9 cellular contexts compared by ENCODE assay signal in the genomic region with DNA sequence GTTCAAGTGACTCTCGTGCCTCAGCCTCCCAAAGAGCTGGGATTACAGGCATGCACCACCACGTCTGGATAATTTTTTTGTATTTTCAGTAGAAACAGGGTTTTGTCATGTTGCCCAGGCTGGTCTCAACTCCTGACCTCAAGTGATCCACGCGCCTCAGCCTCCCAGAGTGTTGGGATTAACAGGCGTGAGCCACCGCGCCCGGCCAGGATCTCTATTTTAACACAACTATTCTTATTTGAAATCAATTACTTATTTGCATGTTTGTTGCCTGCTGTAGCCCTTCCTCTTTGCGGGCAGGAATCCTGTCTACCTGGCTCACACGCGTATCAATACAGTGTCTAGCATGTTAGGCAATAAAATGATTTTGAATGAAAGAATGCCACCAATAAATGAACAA. TPM values are rescaled to one million over a fixed set of nuclear protein-coding genes. Genes with fewer than 3 reads are reported as not detected.
A peak's percentile ranks its signal among the peaks of the same experiment; 100 is the strongest.
DNase-seq lines count a peak whose midpoint lies in the region; ATAC-seq, FAIRE-seq and TF ChIP-seq lines count a peak whose summit lies in the region.
"Had no signal": no experiment of that assay in that cellular context is flagged by ENCODE, and none has a peak within 500 bp of the region (broad histone marks: within the 10 kb centered on the region; RNA-seq: fewer than 3 reads in every experiment).

No MANE protein-coding gene starts in this region.

- H3K4me3 ChIP-seq in OCI-LY7 (ENCODE audit: low read depth, low read length, poor library complexity, severe bottlenecking) = peak overlapping the region; percentile 98
- peak overlapping the region; percentile 61 for H3K4me3 ChIP-seq in endodermal cell (ENCODE audit: low read length)
- H3K4me3 ChIP-seq in smooth muscle cell = no peak overlapping the region
- no peak overlapping the region for H3K4me3 ChIP-seq in pancreas

- H3K27ac ChIP-seq in OCI-LY7 (ENCODE audit: low read depth, low read length, poor library complexity, severe bottlenecking) (no peak overlapping the region), endodermal cell (ENCODE audit: low read depth, low read length) (no peak overlapping the region), smooth muscle cell (ENCODE audit: low read depth) (no peak overlapping the region), pancreas (no peak overlapping the region)

- CTCF ChIA-PET in activated CD4-positive, alpha-beta memory T cell treated with anti-CD3 and anti-CD28 coated beads for 36 hours (lab: Charles Lee) = interaction anchor here (0.7 to 6.6 kb wide), 32 partner anchors 9 to 782 kb away, joined by 3 to 174 read pairs (median 8); a partner anchor contains a TSS
- CTCF ChIA-PET in activated CD4-positive, alpha-beta memory T cell treated with anti-CD3 and anti-CD28 coated beads, Interleukin-2, amount 10 ng/mL, durations not matched to agents 7 days and 5 days (lab: Charles Lee) = interaction anchor here (0.6 to 3.7 kb wide), 48 partner anchors 9 to 788 kb away, joined by 3 to 191 read pairs (median 7); a partner anchor contains a TSS
- CTCF ChIA-PET in OCI-LY7 (lab: Charles Lee; ENCODE audit: unreplicated experiment) = interaction anchor here (0.5 to 2.2 kb wide), 3 partner anchors 16 to 187 kb away, joined by 3 to 30 read pairs (median 3); no protein-coding TSS in a partner anchor

- peak overlapping the region; percentile 83 for H2AFZ ChIP-seq in OCI-LY7 (ENCODE audit: low read length)
- H2AFZ ChIP-seq in smooth muscle cell (ENCODE audit: low read depth) = peak overlapping the region; percentile 97

- H3K4me1 ChIP-seq in OCI-LY7 (ENCODE audit: insufficient read depth, low read length, poor library complexity, severe bottlenecking) (peaks cover 14% of the 10 kb centered on the region), endodermal cell (ENCODE audit: control insufficient read depth, insufficient read depth, low read length) (no peaks in the 10 kb centered on the region), smooth muscle cell (ENCODE audit: low read depth) (peaks cover 12% of the 10 kb centered on the region), pancreas (peaks cover 10 to 15% (median 11%) of the 10 kb centered on the region in 3 donors)

- ATAC-seq in pancreas = no peak

- peaks cover 19% of the 10 kb centered on the region for H3K4me1 Mint-ChIP-seq in activated CD4-positive, alpha-beta memory T cell treated with anti-CD3 and anti-CD28 coated beads for 36 hours (ENCODE audit: low read depth)
- peaks cover 28% of the 10 kb centered on the region for H3K4me1 Mint-ChIP-seq in activated CD4-positive, alpha-beta memory T cell treated with anti-CD3 and anti-CD28 coated beads, Interleukin-2, amount 10 ng/mL, durations not matched to agents 7 days and 5 days
- peaks cover 18% of the 10 kb centered on the region for H3K4me1 Mint-ChIP-seq in endodermal cell

- H3K27me3 ChIP-seq in endodermal cell (ENCODE audit: control insufficient read depth, insufficient read depth, low read length, poor library complexity, severe bottlenecking) (no peaks in the 10 kb centered on the region), smooth muscle cell (ENCODE audit: low read depth) (no peaks in the 10 kb centered on the region), pancreas (no peaks in the 10 kb centered on the region)

- no peaks in the 10 kb centered on the region for H3K27me3 Mint-ChIP-seq in activated CD4-positive, alpha-beta memory T cell treated with anti-CD3 and anti-CD28 coated beads for 36 hours
- H3K27me3 Mint-ChIP-seq in activated CD4-positive, alpha-beta memory T cell treated with anti-CD3 and anti-CD28 coated beads, Interleukin-2, amount 10 ng/mL, durations not matched to agents 7 days and 5 days = peaks cover 5% of the 10 kb centered on the region
- H3K27me3 Mint-ChIP-seq in endodermal cell (ENCODE audit: insufficient read depth) = no peaks in the 10 kb centered on the region

- POLR2A ChIA-PET in activated CD4-positive, alpha-beta memory T cell treated with anti-CD3 and anti-CD28 coated beads for 36 hours (lab: Charles Lee) = interaction anchor here (1.3 to 2.3 kb wide), 2 partner anchors 128 to 346 kb away, joined by 3 to 9 read pairs; no protein-coding TSS in a partner anchor
- POLR2A ChIA-PET in activated CD4-positive, alpha-beta memory T cell treated with anti-CD3 and anti-CD28 coated beads, Interleukin-2, amount 10 ng/mL, durations not matched to agents 7 days and 5 days (lab: Charles Lee) = interaction anchor here (1.3 to 2.7 kb wide), 7 partner anchors 43 to 717 kb away, joined by 3 to 37 read pairs (median 9); a partner anchor contains a TSS
- POLR2A ChIA-PET in OCI-LY7 (lab: Charles Lee) = interaction anchor here (0.9 to 1.6 kb wide), 7 partner anchors 8 to 585 kb away, joined by 3 to 11 read pairs (median 4); no protein-coding TSS in a partner anchor

- 94 to 98% methylated on average over 6 to 11 of the region's 11 CpGs for WGBS in endodermal cell (ENCODE audit: insufficient coverage in 1 of 2, insufficient read length in 1 of 2), 2 experiments
- 90% methylated on average over 11 of the region's 11 CpGs for WGBS in smooth muscle cell (ENCODE audit: low lambda C conversion rate)
- 67 to 76% methylated on average over 11 of the region's 11 CpGs for WGBS in pancreas, 2 donors

- peak overlapping the region; percentile 63 for H3K4me2 ChIP-seq in OCI-LY7 (ENCODE audit: low read length)
- no peak overlapping the region for H3K4me2 ChIP-seq in smooth muscle cell

- intact Hi-C loops in activated CD4-positive, alpha-beta memory T cell treated with anti-CD3 and anti-CD28 coated beads for 36 hours (cut with micrococcal nuclease) = loop anchor here (10.0 kb wide), 3 partner anchors 169 to 721 kb away; a partner anchor contains a TSS
- intact Hi-C loops in OCI-LY7 (cut with micrococcal nuclease; ENCODE audit: unreplicated experiment) (loop anchor here (1.0 to 2.0 kb wide), 3 partner anchors 43 to 186 kb away; a partner anchor contains a TSS), pancreas (cut with DNase I) (no loop called here), posterior cingulate gyrus (cut with DNase I) (loop anchor here (2.0 to 10.0 kb wide), 5 partner anchors 41 to 641 kb away; a partner anchor contains a TSS)

- H3K36me3 ChIP-seq in OCI-LY7 (ENCODE audit: insufficient read depth, low read length) (peaks cover 19% of the 10 kb centered on the region), endodermal cell (ENCODE audit: control insufficient read depth, insufficient read depth, low read length) (peaks cover 18% of the 10 kb centered on the region), smooth muscle cell (ENCODE audit: low read depth) (no peaks in the 10 kb centered on the region), pancreas (no peaks in the 10 kb centered on the region)

- peaks cover 37% of the 10 kb centered on the region for H3K79me2 ChIP-seq in OCI-LY7 (ENCODE audit: insufficient read depth, low read depth, low read length)
- peaks cover 37% of the 10 kb centered on the region for H3K79me2 ChIP-seq in smooth muscle cell (ENCODE audit: low read depth)

- no TSS peak for BruUV-seq in OCI-LY7 (replicated peaks; lab: Mats Ljungman, UMichigan)

- H3K27ac Mint-ChIP-seq in activated CD4-positive, alpha-beta memory T cell treated with anti-CD3 and anti-CD28 coated beads for 36 hours = peak overlapping the region; percentile 83
- no peak overlapping the region for H3K27ac Mint-ChIP-seq in activated CD4-positive, alpha-beta memory T cell treated with anti-CD3 and anti-CD28 coated beads, Interleukin-2, amount 10 ng/mL, durations not matched to agents 7 days and 5 days
- H3K27ac Mint-ChIP-seq in endodermal cell = peak overlapping the region; percentile 12

- H3K4me3 Mint-ChIP-seq in activated CD4-positive, alpha-beta memory T cell treated with anti-CD3 and anti-CD28 coated beads for 36 hours = peak overlapping the region; percentile 91
- no peak overlapping the region for H3K4me3 Mint-ChIP-seq in activated CD4-positive, alpha-beta memory T cell treated with anti-CD3 and anti-CD28 coated beads, Interleukin-2, amount 10 ng/mL, durations not matched to agents 7 days and 5 days
- H3K4me3 Mint-ChIP-seq in endodermal cell = no peak overlapping the region

- TF ChIP-seq CTCF in OCI-LY7 (conservative IDR thresholded peaks at IDR 0.05; ENCODE audit: low read length) = no peak
- no peak for TF ChIP-seq CTCF in endodermal cell (conservative IDR thresholded peaks at IDR 0.05)
- no peak for TF ChIP-seq CTCF in smooth muscle cell (IDR thresholded peaks at IDR 0.05; ENCODE audit: borderline replicate concordance, insufficient read depth, poor library complexity, severe bottlenecking)
- TF ChIP-seq CTCF in pancreas (IDR thresholded peaks at IDR 0.05) = no peak

- no peak for DNase-seq in activated CD4-positive, alpha-beta memory T cell treated with anti-CD3 and anti-CD28 coated beads for 36 hours
- DNase-seq in activated CD4-positive, alpha-beta memory T cell treated with anti-CD3 and anti-CD28 coated beads, Interleukin-2, amount 10 ng/mL, durations not matched to agents 7 days and 5 days = no peak
- DNase-seq in OCI-LY7 (ENCODE audit: low spot score) (no peak), endodermal cell (no peak), smooth muscle cell (lab: John Stamatoyannopoulos, UW; ENCODE audit: unreplicated experiment) (no peak), NCI-H774 (lab: John Stamatoyannopoulos, UW) (no peak), pancreas (no peak), posterior cingulate gyrus (no peak)

- H3F3A ChIP-seq in smooth muscle cell (ENCODE audit: low read depth) = no peaks in the 10 kb centered on the region

- H3K9ac ChIP-seq in endodermal cell (ENCODE audit: extremely low read depth, low read length, poor library complexity, severe bottlenecking) (no peak overlapping the region), smooth muscle cell (ENCODE audit: low read depth) (no peak overlapping the region)

- H3K9me3 ChIP-seq in OCI-LY7 (ENCODE audit: low read length) = no peaks in the 10 kb centered on the region
- no peaks in the 10 kb centered on the region for H3K9me3 ChIP-seq in endodermal cell (ENCODE audit: control insufficient read depth, low read length)
- no peaks in the 10 kb centered on the region for H3K9me3 ChIP-seq in smooth muscle cell (replicated peaks; ENCODE audit: low read depth)
- H3K9me3 ChIP-seq in pancreas = no peaks in the 10 kb centered on the region
- H3K9me3 ChIP-seq: mucosa of descending colon had no signal

- no peaks in the 10 kb centered on the region for H3K36me3 Mint-ChIP-seq in activated CD4-positive, alpha-beta memory T cell treated with anti-CD3 and anti-CD28 coated beads for 36 hours
- peaks cover 8% of the 10 kb centered on the region for H3K36me3 Mint-ChIP-seq in activated CD4-positive, alpha-beta memory T cell treated with anti-CD3 and anti-CD28 coated beads, Interleukin-2, amount 10 ng/mL, durations not matched to agents 7 days and 5 days (ENCODE audit: low read depth)
- peaks cover 10% of the 10 kb centered on the region for H3K36me3 Mint-ChIP-seq in endodermal cell (ENCODE audit: low read depth)

- peaks cover 14% of the 10 kb centered on the region; the same call in 1 of the 2 replicates for H4K20me1 ChIP-seq in OCI-LY7 (ENCODE audit: insufficient read depth, low read length)
- peaks cover 20% of the 10 kb centered on the region for H4K20me1 ChIP-seq in smooth muscle cell (ENCODE audit: low read depth)

- no peaks in the 10 kb centered on the region for H3K9me3 Mint-ChIP-seq in activated CD4-positive, alpha-beta memory T cell treated with anti-CD3 and anti-CD28 coated beads for 36 hours
- no peaks in the 10 kb centered on the region for H3K9me3 Mint-ChIP-seq in activated CD4-positive, alpha-beta memory T cell treated with anti-CD3 and anti-CD28 coated beads, Interleukin-2, amount 10 ng/mL, durations not matched to agents 7 days and 5 days
- no peaks in the 10 kb centered on the region for H3K9me3 Mint-ChIP-seq in endodermal cell

- H3K9me2 ChIP-seq in OCI-LY7 (ENCODE audit: insufficient read depth, low read length) = no peaks in the 10 kb centered on the region

- no peak for FAIRE-seq in pancreas (lab: Jason Lieb, UNC)

RNA-seq across cellular contexts. Expression of a gene that starts 0.8 kb away (rescaled TPM):
- 10 to 100 TPM; 23.9 to 24.5 TPM for total RNA-seq in activated CD4-positive, alpha-beta memory T cell treated with anti-CD3 and anti-CD28 coated beads for 36 hours
- total RNA-seq in activated CD4-positive, alpha-beta memory T cell treated with anti-CD3 and anti-CD28 coated beads, Interleukin-2, amount 10 ng/mL, durations not matched to agents 7 days and 5 days = 10 to 100 TPM; 30.1 to 36.1 TPM
- total RNA-seq in OCI-LY7 (2014; rRNA removed; shearing (Covaris generic)) = 19.9 and 23.1 TPM in 2 replicates
- 24.1 and 26.3 TPM in 2 replicates for total RNA-seq in OCI-LY7 (2022)
- total RNA-seq in endodermal cell = 10 to 100 TPM; 20.2 to 24.9 TPM
- polyA plus RNA-seq in endodermal cell (2013, experiment 1 of 2) = 24.4 TPM
- 22.3 TPM for polyA plus RNA-seq in endodermal cell (2013, experiment 2 of 2)
- total RNA-seq in smooth muscle cell = 21.3 and 37.9 TPM in 2 replicates
- polyA plus RNA-seq in smooth muscle cell = 21.1 and 31.7 TPM in 2 replicates
- total RNA-seq in pancreas = 10 to 100 TPM in 1 of 6 donors, 1 to 10 TPM in 5; 3.9 to 10.2 (median 6.3) TPM
- polyA plus RNA-seq in pancreas = 1 to 10 TPM; 4.1 to 7.3 TPM

RNA-seq across cellular contexts. Expression of a gene that starts 41.6 kb away (rescaled TPM):
- 10 to 100 TPM; 17.6 to 18.6 TPM for total RNA-seq in activated CD4-positive, alpha-beta memory T cell treated with anti-CD3 and anti-CD28 coated beads for 36 hours
- total RNA-seq in activated CD4-positive, alpha-beta memory T cell treated with anti-CD3 and anti-CD28 coated beads, Interleukin-2, amount 10 ng/mL, durations not matched to agents 7 days and 5 days = 10 to 100 TPM; 20.7 to 21.3 TPM
- 36.8 and 50.6 TPM in 2 replicates for total RNA-seq in OCI-LY7 (2014; rRNA removed; shearing (Covaris generic))
- total RNA-seq in OCI-LY7 (2022) (25.0 and 34.2 TPM in 2 replicates), endodermal cell (10 to 100 TPM; 13.0 to 14.9 TPM), smooth muscle cell (7.2 and 9.1 TPM in 2 replicates), pancreas (10 to 100 TPM in 1 of 6 donors, 1 to 10 TPM in 5; 4.2 to 12.2 (median 9.0) TPM)
- polyA plus RNA-seq in endodermal cell (2013, experiment 1 of 2) = 17.5 TPM
- polyA plus RNA-seq in endodermal cell (2013, experiment 2 of 2) = 16.2 TPM
- polyA plus RNA-seq in smooth muscle cell (3.1 and 3.6 TPM in 2 replicates), pancreas (1 to 10 TPM; 2.5 to 6.5 TPM)

Comparison
In these comparisons a context has a peak if more than half of its experiments do, and no peak if none do; other contexts are left out.
1. H3K4me3 ChIP-seq: peak in OCI-LY7 (single experiment) and endodermal cell (single experiment); none in smooth muscle cell (single experiment) and pancreas (0 of 4).
2. intact Hi-C loops: an anchor here in activated CD4-positive, alpha-beta memory T cell treated with anti-CD3 and anti-CD28 coated beads for 36 hours (10.0 kb wide), OCI-LY7 (1.0 to 2.0 kb wide) and posterior cingulate gyrus (2.0 to 10.0 kb wide); none called in pancreas.